8 cellular contexts compared by ENCODE assay signal in genomic region chr3:120743556-120744195, GRCh38. TPM values are rescaled to one million over a fixed set of nuclear protein-coding genes. Genes with fewer than 3 reads are reported as not detected.
A peak's percentile ranks its signal among the peaks of the same experiment; 100 is the strongest.
DNase-seq lines count a peak whose midpoint lies in the region; ATAC-seq and TF ChIP-seq lines count a peak whose summit lies in the region.

No MANE protein-coding gene starts in this region.

- H3K9me3 ChIP-seq in Caco-2 = no peaks in the 10 kb centered on the region

- H3K36me3 Mint-ChIP-seq in Caco-2 (ENCODE audit: insufficient read depth, unreplicated experiment) (peaks cover 12% of the 10 kb centered on the region), neural crest cell (ENCODE audit: low read depth) (peaks cover 2% of the 10 kb centered on the region)
- H3K36me3 Mint-ChIP-seq in effector memory CD8-positive, alpha-beta T cell (ENCODE audit: insufficient read depth) = peaks cover 13% of the 10 kb centered on the region

- no TSS peak for BruUV-seq in Caco-2 (replicated peaks; lab: Mats Ljungman, UMichigan)

- intact Hi-C loops in Caco-2 (cut with micrococcal nuclease; ENCODE audit: unreplicated experiment) = loop anchor here (2.0 to 5.0 kb wide), 3 partner anchors 54 to 183 kb away; partner anchors contain the start of gene NDUFB4
- intact Hi-C loops in left colon (cut with DNase I, micrococcal nuclease) = no loop called here

- TF ChIP-seq POLR2A in NB4 (IDR thresholded peaks at IDR 0.05; ENCODE audit: extremely low read depth, insufficient read length) = no peak

- H3K4me3 Mint-ChIP-seq in Caco-2 (ENCODE audit: unreplicated experiment) (peak overlapping the region; percentile 88), neural crest cell (peak overlapping the region; percentile 94)
- peak overlapping the region; percentile 93 to 94 for H3K4me3 Mint-ChIP-seq in effector memory CD8-positive, alpha-beta T cell

- DNase-seq in Caco-2 (no peak), NB4 (ENCODE audit: low read depth) (peak; percentile 8), neural crest cell (ENCODE audit: low read depth, low spot score) (no peak), cerebellar cortex (ENCODE audit: low spot score) (no peak), left colon (no peak), kidney glomerular epithelial cell (lab: John Stamatoyannopoulos, UW) (no peak)
- DNase-seq in effector memory CD8-positive, alpha-beta T cell = no peak

- TF ChIP-seq CTCF in Caco-2 (IDR thresholded peaks at IDR 0.05; ENCODE audit: insufficient read depth in 1 of 2, low read depth in 1 of 2, low read length in 1 of 2, severe bottlenecking in 1 of 2, unreplicated experiment in 1 of 2) (no peak), NB4 (IDR thresholded peaks at IDR 0.05; ENCODE audit: low read depth, low read length) (no peak), neural crest cell (conservative IDR thresholded peaks at IDR 0.05) (no peak)

- POLR2A ChIA-PET in Caco-2 (lab: Charles Lee) = no interaction called here

- 0 out of 2 replicates have a peak, but pooled peaks cover 5% of the 10 kb centered on the region for H3K4me1 ChIP-seq in Caco-2

- CTCF ChIA-PET in Caco-2 (lab: Charles Lee) = no interaction called here

- H3K9me3 Mint-ChIP-seq in Caco-2 (ENCODE audit: unreplicated experiment) (no peaks in the 10 kb centered on the region), neural crest cell (no peaks in the 10 kb centered on the region)
- no peaks in the 10 kb centered on the region for H3K9me3 Mint-ChIP-seq in effector memory CD8-positive, alpha-beta T cell

- no peaks in the 10 kb centered on the region for H3K27me3 ChIP-seq in Caco-2 (replicated peaks; ENCODE audit: control insufficient read depth, insufficient read depth, low read length)

- H3K4me1 Mint-ChIP-seq in Caco-2 (ENCODE audit: low read depth, unreplicated experiment) (peaks cover 24% of the 10 kb centered on the region), neural crest cell (peaks cover 36% of the 10 kb centered on the region)
- H3K4me1 Mint-ChIP-seq in effector memory CD8-positive, alpha-beta T cell (ENCODE audit: low read depth in 2 of 2) = peaks cover 20 to 27% of the 10 kb centered on the region in 2 donors

- no peaks in the 10 kb centered on the region for H3K36me3 ChIP-seq in Caco-2 (ENCODE audit: control insufficient read depth, insufficient read depth, low read length)

- H3K4me3 ChIP-seq in Caco-2 (ENCODE audit: low read depth, low read length) = peak overlapping the region; percentile 81
- peak overlapping the region; percentile 83 for H3K4me3 ChIP-seq in NB4 (ENCODE audit: low read depth, low read length)

- H3K27me3 Mint-ChIP-seq in Caco-2 (ENCODE audit: insufficient read depth, unreplicated experiment) = no peaks in the 10 kb centered on the region
- no peaks in the 10 kb centered on the region for H3K27me3 Mint-ChIP-seq in effector memory CD8-positive, alpha-beta T cell
- H3K27me3 Mint-ChIP-seq in neural crest cell (ENCODE audit: low read depth) = no peaks in the 10 kb centered on the region

- ATAC-seq in effector memory CD8-positive, alpha-beta T cell (replicated peaks) = no peak
- ATAC-seq in HG02678 (IDR thresholded peaks at IDR 0.05; ENCODE audit: unreplicated experiment) (no peak), left colon (no peak)

- H3K27ac Mint-ChIP-seq in Caco-2 (ENCODE audit: unreplicated experiment) = peak overlapping the region; percentile 99
- H3K27ac Mint-ChIP-seq in effector memory CD8-positive, alpha-beta T cell = peak overlapping the region; percentile 97 to 100
- peak overlapping the region; percentile 99 for H3K27ac Mint-ChIP-seq in neural crest cell (ENCODE audit: unreplicated experiment)

RNA-seq across cellular contexts. Expression of gene GTF2E1, which starts 1.1 kb away (rescaled TPM):
- 23.7 and 30.6 TPM in 2 replicates for total RNA-seq in Caco-2 (2022)
- total RNA-seq in neural crest cell = 32.7 and 34.3 TPM in 2 replicates
- total RNA-seq in left colon = 10 to 100 TPM; 11.9 to 14.5 TPM

RNA-seq across cellular contexts. Expression of gene RABL3, which starts 1.4 kb away (rescaled TPM):
- total RNA-seq in Caco-2 (2022) = 13.9 and 14.6 TPM in 2 replicates
- 16.5 and 17.8 TPM in 2 replicates for total RNA-seq in neural crest cell
- total RNA-seq in left colon = 10 to 100 TPM; 25.3 to 25.7 TPM
